ENCODE assay signal across 20 cellular contexts in the genomic region with DNA sequence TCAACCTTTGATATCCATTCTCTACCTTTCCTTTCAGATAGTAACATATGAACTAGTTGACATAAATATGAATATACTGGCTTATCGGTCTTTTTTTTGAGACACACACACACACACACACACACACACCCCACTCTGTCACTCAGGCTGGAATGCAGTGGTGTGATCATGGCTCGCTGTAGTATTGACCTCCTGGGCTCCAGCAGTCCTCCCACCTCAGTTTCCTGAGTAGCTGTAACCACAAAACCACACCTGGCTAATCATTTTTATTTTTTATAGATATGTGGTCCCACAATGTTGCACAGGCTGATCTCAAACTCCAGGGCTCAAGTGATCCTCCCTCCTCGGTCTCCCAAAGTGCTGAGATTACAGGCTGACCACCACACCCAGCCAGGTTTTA. TPM values are rescaled to one million over a fixed set of nuclear protein-coding genes. Genes with fewer than 3 reads are reported as not detected.
DNase-seq lines count a peak whose midpoint lies in the region; ATAC-seq lines count a peak whose summit lies in the region.
"Had no signal": no experiment of that assay in that cellular context is flagged by ENCODE, and none has a peak within 500 bp of the region (broad histone marks: within the 10 kb centered on the region; RNA-seq: fewer than 3 reads in every experiment).

No MANE protein-coding gene starts in this region.

- H3K4me3 ChIP-seq in SJCRH30, result no peak overlapping the region
- H3K4me3 ChIP-seq: left ventricle myocardium inferior, tibial nerve had no signal

- no peaks in the 10 kb centered on the region for H3K27me3 ChIP-seq in SJCRH30

- H3K27ac Mint-ChIP-seq in stimulated activated naive CD8-positive, alpha-beta T cell treated with anti-CD3 and anti-CD28 coated beads, Interleukin-15, amount 100 ng/mL, for 72 hours, result no peak overlapping the region
- H3K27ac Mint-ChIP-seq: T-helper 2 cell treated with Interferon-gamma antibody and Interleukin-4, amounts not matched to agents 5 μg/mL and 100 μg/mL, for 36 hours had no signal

- peaks cover 19% of the 10 kb centered on the region for H3K27me3 Mint-ChIP-seq in stimulated activated naive CD8-positive, alpha-beta T cell treated with anti-CD3 and anti-CD28 coated beads, Interleukin-15, amount 100 ng/mL, for 72 hours

- no peak for DNase-seq in stimulated activated naive CD8-positive, alpha-beta T cell treated with anti-CD3 and anti-CD28 coated beads, Interleukin-15, amount 100 ng/mL, for 72 hours
- DNase-seq in stimulated activated naive CD8-positive, alpha-beta T cell treated with anti-CD3 and anti-CD28 coated beads, Interleukin-15, Interleukin-2, amounts not matched to agents 100 U/mL and 50 U/mL, for 24 hours, result no peak
- peak; percentile 90 for DNase-seq in SW480 (ENCODE audit: low spot score)
- DNase-seq in AG08396 (ENCODE audit: low spot score), result no peak
- no peak for DNase-seq in UCSD-AML1 (lab: John Stamatoyannopoulos, UW; ENCODE audit: unreplicated experiment)
- DNase-seq in SJCRH30, result no peak
- DNase-seq: 8988T; activated CD4-positive, alpha-beta T cell treated with anti-CD3 and anti-CD28 coated beads for 4 hours; activated naive CD4-positive, alpha-beta T cell treated with anti-CD3 and anti-CD28 coated beads, Interleukin-2, amount 50 U/mL, for 16 hours; EL; foreskin melanocyte; left ventricle myocardium inferior; NCI-H446 treated with DMSO at 0.1 percent for 48 hours; SHP77 treated with DMSO at 0.1 percent for 48 hours; stimulated activated CD4-positive, alpha-beta T cell treated with anti-CD3 and anti-CD28 coated beads, Interleukin-4, amount 100 ng/mL, for 24 hours; stimulated activated CD8-positive, alpha-beta memory T cell treated with anti-CD3 and anti-CD28 coated beads, Interleukin-4, amount 100 ng/mL, for 48 hours had no signal

- no peaks in the 10 kb centered on the region; the same call in 1 of the 2 replicates for H3K4me1 ChIP-seq in SJCRH30
- H3K4me1 ChIP-seq: tibial nerve had no signal

- peaks cover 12% of the 10 kb centered on the region for H3K4me1 Mint-ChIP-seq in stimulated activated naive CD8-positive, alpha-beta T cell treated with anti-CD3 and anti-CD28 coated beads, Interleukin-15, amount 100 ng/mL, for 72 hours

- H3K9me3 ChIP-seq in SJCRH30 (replicated peaks), result no peaks in the 10 kb centered on the region
- H3K9me3 ChIP-seq: left ventricle myocardium inferior, tibial nerve had no signal

- no peaks in the 10 kb centered on the region for H3K9me3 Mint-ChIP-seq in stimulated activated naive CD8-positive, alpha-beta T cell treated with anti-CD3 and anti-CD28 coated beads, Interleukin-15, amount 100 ng/mL, for 72 hours

- H3K4me3 Mint-ChIP-seq in stimulated activated naive CD8-positive, alpha-beta T cell treated with anti-CD3 and anti-CD28 coated beads, Interleukin-15, amount 100 ng/mL, for 72 hours, result no peak overlapping the region
- H3K4me3 Mint-ChIP-seq: T-helper 2 cell treated with Interferon-gamma antibody and Interleukin-4, amounts not matched to agents 5 μg/mL and 100 μg/mL, for 36 hours had no signal

- H3K36me3 ChIP-seq in SJCRH30, result no peaks in the 10 kb centered on the region
- H3K36me3 ChIP-seq: left ventricle myocardium inferior, tibial nerve had no signal

- H3K27ac ChIP-seq in SJCRH30, result no peak overlapping the region
- H3K27ac ChIP-seq: left ventricle myocardium inferior, tibial nerve had no signal

- peak; percentile 23 for ATAC-seq in stimulated activated naive CD8-positive, alpha-beta T cell treated with anti-CD3 and anti-CD28 coated beads, Interleukin-15, amount 100 ng/mL, for 72 hours
- ATAC-seq in stimulated activated naive CD8-positive, alpha-beta T cell treated with anti-CD3 and anti-CD28 coated beads, Interleukin-15, Interleukin-2, amounts not matched to agents 100 U/mL and 50 U/mL, for 24 hours, result no peak
- ATAC-seq in HG03135 (IDR thresholded peaks at IDR 0.05; ENCODE audit: unreplicated experiment), result peak; percentile 71
- ATAC-seq in HG03045 (IDR thresholded peaks at IDR 0.05; ENCODE audit: unreplicated experiment), result no peak

RNA-seq across cellular contexts. Expression of a gene that starts 14.2 kb away (rescaled TPM):
- total RNA-seq in SJCRH30 (2014; rRNA removed; shearing (Covaris generic)), result 42.9 and 45.1 TPM in 2 replicates

RNA-seq across cellular contexts. Expression of a gene that starts 32.5 kb away (rescaled TPM):
- total RNA-seq in SJCRH30 (2014; rRNA removed; shearing (Covaris generic)), result 28.1 and 31.0 TPM in 2 replicates

RNA-seq across cellular contexts. Expression of a gene that starts 52.6 kb away (rescaled TPM):
- 9.1 and 9.3 TPM in 2 replicates for total RNA-seq in SJCRH30 (2014; rRNA removed; shearing (Covaris generic))

Comparison
In these comparisons a context has a peak if more than half of its experiments do, and no peak if none do; other contexts are left out.
1. ATAC-seq: peak in stimulated activated naive CD8-positive, alpha-beta T cell treated with anti-CD3 and anti-CD28 coated beads, Interleukin-15, amount 100 ng/mL, for 72 hours (single experiment) and HG03135 (single experiment); none in stimulated activated naive CD8-positive, alpha-beta T cell treated with anti-CD3 and anti-CD28 coated beads, Interleukin-15, Interleukin-2, amounts not matched to agents 100 U/mL and 50 U/mL, for 24 hours (single experiment) and HG03045 (single experiment).